Comparison of ENCODE assay signal across 10 cellular contexts in genomic region chr1:66648896-66649597, GRCh38.
DNase-seq lines count a peak whose midpoint lies in the region; ATAC-seq and TF ChIP-seq lines count a peak whose summit lies in the region.
"Had no signal": no experiment of that assay in that cellular context is flagged by ENCODE, and none has a peak within 500 bp of the region (broad histone marks: within the 10 kb centered on the region; RNA-seq: fewer than 3 reads in every experiment).

No MANE protein-coding gene starts in this region.

- no peaks in the 10 kb centered on the region for H3K9me3 Mint-ChIP-seq in stimulated activated memory B cell treated with anti-CD40 and anti-IgM and Interleukin-4, amounts not matched to agents 10 μg/mL and 1 μg/mL and 100 μg/mL, for 72 hours
- peaks cover 0 to 2% (median 0%) of the 10 kb centered on the region in 9 donors for H3K9me3 Mint-ChIP-seq in naive thymus-derived CD8-positive, alpha-beta T cell
- no peaks in the 10 kb centered on the region for H3K9me3 Mint-ChIP-seq in effector memory CD8-positive, alpha-beta T cell
- H3K9me3 Mint-ChIP-seq: neural crest cell had no signal

- no peak overlapping the region for H3K27ac ChIP-seq in sigmoid colon

- 46 to 66% methylated on average over 2 of the region's 2 CpGs for WGBS in sigmoid colon, 2 donors

- TF ChIP-seq POLR2A in NB4 (IDR thresholded peaks at IDR 0.05; ENCODE audit: extremely low read depth, insufficient read length) (no peak), sigmoid colon (IDR thresholded peaks at IDR 0.05) (no peak)

- no peaks in the 10 kb centered on the region for H3K27me3 ChIP-seq in sigmoid colon

- intact Hi-C loops in sigmoid colon (cut with DNase I) = no loop called here

- peaks cover 6% of the 10 kb centered on the region for H3K27me3 Mint-ChIP-seq in stimulated activated memory B cell treated with anti-CD40 and anti-IgM and Interleukin-4, amounts not matched to agents 10 μg/mL and 1 μg/mL and 100 μg/mL, for 72 hours
- peaks cover 1 to 12% (median 7%) of the 10 kb centered on the region in 5 donors for H3K27me3 Mint-ChIP-seq in naive thymus-derived CD8-positive, alpha-beta T cell
- H3K27me3 Mint-ChIP-seq in effector memory CD8-positive, alpha-beta T cell = peaks cover 31 to 66% of the 10 kb centered on the region in 2 donors

- H3K4me1 Mint-ChIP-seq in stimulated activated memory B cell treated with anti-CD40 and anti-IgM and Interleukin-4, amounts not matched to agents 10 μg/mL and 1 μg/mL and 100 μg/mL, for 72 hours = peaks cover 14% of the 10 kb centered on the region
- H3K4me1 Mint-ChIP-seq in naive thymus-derived CD8-positive, alpha-beta T cell = peaks cover 0 to 9% (median 0%) of the 10 kb centered on the region in 4 donors
- no peaks in the 10 kb centered on the region for H3K4me1 Mint-ChIP-seq in effector memory CD8-positive, alpha-beta T cell (ENCODE audit: low read depth in 2 of 2)
- H3K4me1 Mint-ChIP-seq: neural crest cell had no signal

- no peak for TF ChIP-seq EP300 in sigmoid colon (IDR thresholded peaks at IDR 0.05)

- ATAC-seq in GM19328 (IDR thresholded peaks at IDR 0.05; ENCODE audit: unreplicated experiment) (peak; percentile 82), HG02970 (IDR thresholded peaks at IDR 0.05; ENCODE audit: low FRiP score, unreplicated experiment) (peak; percentile 68)
- ATAC-seq in stimulated activated memory B cell treated with anti-CD40 and anti-IgM and Interleukin-4, amounts not matched to agents 10 μg/mL and 1 μg/mL and 100 μg/mL, for 72 hours = peak; percentile 86
- ATAC-seq in naive thymus-derived CD8-positive, alpha-beta T cell = no peak
- ATAC-seq in effector memory CD8-positive, alpha-beta T cell (replicated peaks) = no peak

- peak overlapping the region; percentile 57 for H3K4me3 Mint-ChIP-seq in stimulated activated memory B cell treated with anti-CD40 and anti-IgM and Interleukin-4, amounts not matched to agents 10 μg/mL and 1 μg/mL and 100 μg/mL, for 72 hours
- H3K4me3 Mint-ChIP-seq in naive thymus-derived CD8-positive, alpha-beta T cell = no peak overlapping the region
- H3K4me3 Mint-ChIP-seq in effector memory CD8-positive, alpha-beta T cell = no peak overlapping the region
- H3K4me3 Mint-ChIP-seq: activated naive CD8-positive, alpha-beta T cell; neural crest cell had no signal

- no peaks in the 10 kb centered on the region for H3K36me3 ChIP-seq in sigmoid colon

- no peaks in the 10 kb centered on the region for H3K4me1 ChIP-seq in sigmoid colon

- POLR2A ChIA-PET in naive thymus-derived CD8-positive, alpha-beta T cell (lab: Charles Lee) = no interaction called here

- no peaks in the 10 kb centered on the region for H3K9me3 ChIP-seq in sigmoid colon

- DNase-seq in NB4 (ENCODE audit: low read depth) (peak; percentile 46), sigmoid colon (no peak), NCI-H1092 treated with DMSO at 0.1 percent for 48 hours (lab: John Stamatoyannopoulos, UW) (no peak)
- DNase-seq in naive thymus-derived CD8-positive, alpha-beta T cell = no peak
- no peak for DNase-seq in effector memory CD8-positive, alpha-beta T cell

- H3K4me3 ChIP-seq in NB4 (ENCODE audit: low read depth, low read length) (no peak overlapping the region), sigmoid colon (no peak overlapping the region)

- peak overlapping the region; percentile 74 for H3K27ac Mint-ChIP-seq in stimulated activated memory B cell treated with anti-CD40 and anti-IgM and Interleukin-4, amounts not matched to agents 10 μg/mL and 1 μg/mL and 100 μg/mL, for 72 hours
- H3K27ac Mint-ChIP-seq in naive thymus-derived CD8-positive, alpha-beta T cell = no peak overlapping the region
- H3K27ac Mint-ChIP-seq in effector memory CD8-positive, alpha-beta T cell = no peak overlapping the region
- H3K27ac Mint-ChIP-seq: activated naive CD8-positive, alpha-beta T cell had no signal

- H3K36me3 Mint-ChIP-seq in stimulated activated memory B cell treated with anti-CD40 and anti-IgM and Interleukin-4, amounts not matched to agents 10 μg/mL and 1 μg/mL and 100 μg/mL, for 72 hours = no peaks in the 10 kb centered on the region
- no peaks in the 10 kb centered on the region for H3K36me3 Mint-ChIP-seq in naive thymus-derived CD8-positive, alpha-beta T cell
- H3K36me3 Mint-ChIP-seq in effector memory CD8-positive, alpha-beta T cell (ENCODE audit: insufficient read depth) = no peaks in the 10 kb centered on the region
- H3K36me3 Mint-ChIP-seq: activated naive CD8-positive, alpha-beta T cell had no signal

- TF ChIP-seq CTCF in NB4 (IDR thresholded peaks at IDR 0.05; ENCODE audit: low read depth, low read length) (no peak), sigmoid colon (IDR thresholded peaks at IDR 0.05) (no peak)

Comparison
In these comparisons a context has a peak if more than half of its experiments do, and no peak if none do; other contexts are left out.
1. ATAC-seq: peak in GM19328 (single experiment), HG02970 (single experiment) and stimulated activated memory B cell treated with anti-CD40 and anti-IgM and Interleukin-4, amounts not matched to agents 10 μg/mL and 1 μg/mL and 100 μg/mL, for 72 hours (single experiment); none in naive thymus-derived CD8-positive, alpha-beta T cell (0 of 2) and effector memory CD8-positive, alpha-beta T cell (single experiment).